8 cellular contexts compared by ENCODE assay signal in genomic region chr3:3800076-3800448, GRCh38. TPM values are rescaled to one million over a fixed set of nuclear protein-coding genes. Genes with fewer than 3 reads are reported as not detected.
DNase-seq lines count a peak whose midpoint lies in the region; ATAC-seq and TF ChIP-seq lines count a peak whose summit lies in the region.

No MANE protein-coding gene starts in this region.

- H3K27me3 Mint-ChIP-seq in GM23338 (ENCODE audit: insufficient read depth, low read depth, poor library complexity) (peaks cover 13% of the 10 kb centered on the region), progenitor cell of endocrine pancreas (peaks cover 7% of the 10 kb centered on the region)
- H3K27me3 Mint-ChIP-seq in activated CD4-positive, alpha-beta memory T cell treated with anti-CD3 and anti-CD28 coated beads, Interleukin-2, amount 10 ng/mL, durations not matched to agents 7 days and 5 days, result peaks cover 51% of the 10 kb centered on the region

- H2AFZ ChIP-seq in GM23338, result no peak overlapping the region

- DNase-seq in GM23338 (ENCODE audit: low spot score) (peak; percentile 22), left ventricle myocardium inferior (no peak), progenitor cell of endocrine pancreas (ENCODE audit: low spot score, unreplicated experiment) (peak; percentile 26), brain microvascular endothelial cell (no peak), NCI-H1694 treated with DMSO at 0.1 percent for 48 hours (lab: John Stamatoyannopoulos, UW) (no peak), NCI-H2081 (lab: John Stamatoyannopoulos, UW) (no peak)
- DNase-seq in activated CD4-positive, alpha-beta memory T cell treated with anti-CD3 and anti-CD28 coated beads, Interleukin-2, amount 10 ng/mL, durations not matched to agents 7 days and 5 days, result no peak

- no peaks in the 10 kb centered on the region for H3K9me2 ChIP-seq in GM23338 (ENCODE audit: insufficient read depth)

- H3K4me1 ChIP-seq in GM23338 (ENCODE audit: insufficient read depth), result peaks cover 35% of the 10 kb centered on the region
- H3K4me1 ChIP-seq in left ventricle myocardium inferior, result peaks cover 31% of the 10 kb centered on the region

- H3K36me3 ChIP-seq in GM23338 (ENCODE audit: insufficient read depth), result no peaks in the 10 kb centered on the region
- H3K36me3 ChIP-seq in left ventricle myocardium inferior, result no peaks in the 10 kb centered on the region
- H3K36me3 ChIP-seq in brain microvascular endothelial cell (replicated peaks), result no peaks in the 10 kb centered on the region

- H3K9me3 Mint-ChIP-seq in GM23338 (peaks cover 4% of the 10 kb centered on the region; the same call in 2 of the 3 replicates), progenitor cell of endocrine pancreas (ENCODE audit: low read depth) (no peaks in the 10 kb centered on the region)
- H3K9me3 Mint-ChIP-seq in activated CD4-positive, alpha-beta memory T cell treated with anti-CD3 and anti-CD28 coated beads, Interleukin-2, amount 10 ng/mL, durations not matched to agents 7 days and 5 days, result no peaks in the 10 kb centered on the region

- H3K4me3 Mint-ChIP-seq in GM23338, result peak overlapping the region; percentile 92
- H3K4me3 Mint-ChIP-seq in activated CD4-positive, alpha-beta memory T cell treated with anti-CD3 and anti-CD28 coated beads, Interleukin-2, amount 10 ng/mL, durations not matched to agents 7 days and 5 days, result peak overlapping the region; percentile 63
- peak overlapping the region; percentile 81 for H3K4me3 Mint-ChIP-seq in progenitor cell of endocrine pancreas (ENCODE audit: low read depth)

- TF ChIP-seq CTCF in GM23338 (conservative IDR thresholded peaks at IDR 0.05; ENCODE audit: low read depth in 2 of 2), result no peak
- TF ChIP-seq CTCF in left ventricle myocardium inferior (IDR thresholded peaks at IDR 0.05; ENCODE audit: borderline replicate concordance), result no peak
- no peak for TF ChIP-seq CTCF in progenitor cell of endocrine pancreas (IDR thresholded peaks at IDR 0.05; ENCODE audit: unreplicated experiment)
- no peak for TF ChIP-seq CTCF in brain microvascular endothelial cell (IDR thresholded peaks at IDR 0.05; ENCODE audit: low read depth, low read length, missing control alignments)

- H3K27ac ChIP-seq in GM23338 (ENCODE audit: low read depth) (peak overlapping the region; percentile 75), left ventricle myocardium inferior (replicated peaks) (no peak overlapping the region), brain microvascular endothelial cell (no peak overlapping the region)

- peak overlapping the region; percentile 83 for H3K27ac Mint-ChIP-seq in GM23338
- H3K27ac Mint-ChIP-seq in activated CD4-positive, alpha-beta memory T cell treated with anti-CD3 and anti-CD28 coated beads, Interleukin-2, amount 10 ng/mL, durations not matched to agents 7 days and 5 days, result no peak overlapping the region
- H3K27ac Mint-ChIP-seq in progenitor cell of endocrine pancreas, result peak overlapping the region; percentile 94

- H4K20me1 ChIP-seq in GM23338 (replicated peaks; ENCODE audit: insufficient read depth), result peaks cover 15% of the 10 kb centered on the region

- CTCF ChIA-PET in activated CD4-positive, alpha-beta memory T cell treated with anti-CD3 and anti-CD28 coated beads, Interleukin-2, amount 10 ng/mL, durations not matched to agents 7 days and 5 days (lab: Charles Lee), result no interaction called here

- H3K27me3 ChIP-seq in GM23338 (ENCODE audit: insufficient read depth) (peaks cover 17% of the 10 kb centered on the region), left ventricle myocardium inferior (ENCODE audit: low read depth) (peaks cover 72% of the 10 kb centered on the region), brain microvascular endothelial cell (replicated peaks) (peaks cover 24% of the 10 kb centered on the region)

- intact Hi-C loops in left ventricle myocardium inferior (cut with micrococcal nuclease), result no loop called here

- H3K4me3 ChIP-seq in GM23338, result peak overlapping the region; percentile 53
- peak overlapping the region; percentile 69 for H3K4me3 ChIP-seq in left ventricle myocardium inferior
- H3K4me3 ChIP-seq in brain microvascular endothelial cell (ENCODE audit: low read depth, low read length), result no peak overlapping the region

- no peaks in the 10 kb centered on the region for H3K9me3 ChIP-seq in left ventricle myocardium inferior (replicated peaks)

- peaks cover 36% of the 10 kb centered on the region for H3K4me1 Mint-ChIP-seq in GM23338
- peaks cover 11% of the 10 kb centered on the region for H3K4me1 Mint-ChIP-seq in activated CD4-positive, alpha-beta memory T cell treated with anti-CD3 and anti-CD28 coated beads, Interleukin-2, amount 10 ng/mL, durations not matched to agents 7 days and 5 days
- peaks cover 25% of the 10 kb centered on the region for H3K4me1 Mint-ChIP-seq in progenitor cell of endocrine pancreas (ENCODE audit: low read depth)

- POLR2A ChIA-PET in activated CD4-positive, alpha-beta memory T cell treated with anti-CD3 and anti-CD28 coated beads, Interleukin-2, amount 10 ng/mL, durations not matched to agents 7 days and 5 days (lab: Charles Lee), result no interaction called here

- H3K36me3 Mint-ChIP-seq in GM23338 (ENCODE audit: low read depth) (peaks cover 27% of the 10 kb centered on the region), progenitor cell of endocrine pancreas (ENCODE audit: insufficient read depth) (no peaks in the 10 kb centered on the region)
- no peaks in the 10 kb centered on the region for H3K36me3 Mint-ChIP-seq in activated CD4-positive, alpha-beta memory T cell treated with anti-CD3 and anti-CD28 coated beads, Interleukin-2, amount 10 ng/mL, durations not matched to agents 7 days and 5 days (ENCODE audit: low read depth)

- H3K4me2 ChIP-seq in GM23338, result peak overlapping the region; percentile 61

- ATAC-seq in GM23338 (no peak), HG03135 (IDR thresholded peaks at IDR 0.05; ENCODE audit: unreplicated experiment) (no peak)

- H3F3A ChIP-seq in GM23338 (replicated peaks; ENCODE audit: low read depth), result peaks cover 4% of the 10 kb centered on the region

- H3K79me2 ChIP-seq in GM23338 (replicated peaks; ENCODE audit: insufficient read depth), result peaks cover 49% of the 10 kb centered on the region

- in situ Hi-C loops in brain microvascular endothelial cell (cut with HindIII; ENCODE audit: low pct_ligation_motif_present, low sequenced_read_pairs), result no loop called here

TF ChIP-seq in GM23338, 12 proteins besides CTCF, POLR2A, EP300 and RAD21 (continues in another document):
- TF ChIP-seq ETS1 (IDR thresholded peaks at IDR 0.05) (no peak), NANOG (IDR thresholded peaks at IDR 0.05; ENCODE audit: borderline replicate concordance) (no peak), ZNF331 (CRISPR knock-in tag; IDR thresholded peaks at IDR 0.05; ENCODE audit: low read depth) (no peak), EZH2 (IDR thresholded peaks at IDR 0.05; ENCODE audit: low read depth, unreplicated experiment) (no peak), JUNB (IDR thresholded peaks at IDR 0.05; ENCODE audit: unreplicated experiment) (no peak), POLR2AphosphoS5 (IDR thresholded peaks at IDR 0.05; ENCODE audit: low read depth) (no peak), STAT1 (IDR thresholded peaks at IDR 0.05; ENCODE audit: unreplicated experiment) (no peak), CREB1 (CRISPR knock-in tag; IDR thresholded peaks at IDR 0.05; ENCODE audit: low read depth) (no peak), EZH2phosphoT487 (IDR thresholded peaks at IDR 0.05; ENCODE audit: unreplicated experiment) (no peak), REST (IDR thresholded peaks at IDR 0.05; ENCODE audit: unreplicated experiment) (no peak), ZNF114 (CRISPR knock-in tag; IDR thresholded peaks at IDR 0.05) (no peak)

RNA-seq across cellular contexts. Expression of gene LRRN1, which starts 0.8 kb away (rescaled TPM):
- total RNA-seq in GM23338 (2014; rRNA removed; shearing (Covaris generic)), result 157 and 172 TPM in 2 replicates
- 76.4 and 85.7 TPM in 2 replicates for polyA plus RNA-seq in GM23338 (2016; fragmentation: Nextera tagmentation; extraction: Ambion mirVana)
- under 1 TPM; 0.10 to 0.35 TPM for total RNA-seq in activated CD4-positive, alpha-beta memory T cell treated with anti-CD3 and anti-CD28 coated beads, Interleukin-2, amount 10 ng/mL, durations not matched to agents 7 days and 5 days
- total RNA-seq in left ventricle myocardium inferior (0.11 TPM), progenitor cell of endocrine pancreas (208 and 222 TPM in 2 replicates)

Comparison
In these comparisons a context has a peak if more than half of its experiments do, and no peak if none do; other contexts are left out.
1. DNase-seq: peak in GM23338 (single experiment) and progenitor cell of endocrine pancreas (single experiment); none in activated CD4-positive, alpha-beta memory T cell treated with anti-CD3 and anti-CD28 coated beads, Interleukin-2, amount 10 ng/mL, durations not matched to agents 7 days and 5 days (single experiment), left ventricle myocardium inferior (single experiment), brain microvascular endothelial cell (single experiment), NCI-H1694 treated with DMSO at 0.1 percent for 48 hours (single experiment) and NCI-H2081 (0 of 2).
2. RNA of gene LRRN1, which starts 0.8 kb away (total RNA-seq): 208 to 222 TPM in progenitor cell of endocrine pancreas and 157 to 172 TPM in GM23338; 0.10 to 0.35 TPM in activated CD4-positive, alpha-beta memory T cell treated with anti-CD3 and anti-CD28 coated beads, Interleukin-2, amount 10 ng/mL, durations not matched to agents 7 days and 5 days and 0.11 TPM in left ventricle myocardium inferior (single experiment); every median in the first group is over 100 times any median in the second.
3. Peak in every context shown above with its lines, with median percentiles within 50 percentile points of each other: H3K4me3 Mint-ChIP-seq.